1 cellular context compared by ENCODE assay signal in genomic region chrX:137034508-137034872, GRCh38.
TF ChIP-seq lines count a peak whose summit lies in the region.

No MANE protein-coding gene starts in this region.

TF ChIP-seq in K562, 482 proteins besides CTCF, POLR2A, EP300 and RAD21:
- no peak for TF ChIP-seq TAF9B (IDR thresholded peaks at IDR 0.05; ENCODE audit: partially characterized antibody)
- 0 out of 2 replicates have a peak, but pooled peaks have one; percentile 8 for TF ChIP-seq TAL1 (IDR thresholded peaks at IDR 0.05)
